In genomic region chr5:100779669-100780375, GRCh38 we compare ENCODE assay signal across 8 cellular contexts.
DNase-seq lines count a peak whose midpoint lies in the region; ATAC-seq and TF ChIP-seq lines count a peak whose summit lies in the region.

No MANE protein-coding gene starts in this region.

- H3K9me2 ChIP-seq in PC-9 (ENCODE audit: insufficient read depth) = no peaks in the 10 kb centered on the region

- peak; percentile 18 for ATAC-seq in GM18861 (IDR thresholded peaks at IDR 0.05; ENCODE audit: unreplicated experiment)
- ATAC-seq in HG02763 (IDR thresholded peaks at IDR 0.05; ENCODE audit: unreplicated experiment) = peak; percentile 19
- peak; percentile 64 to 82 for ATAC-seq in lower lobe of right lung

- no peaks in the 10 kb centered on the region for H4K20me1 ChIP-seq in PC-9 (ENCODE audit: insufficient read depth)

- no peak for TF ChIP-seq CTCF in Peyer's patch (IDR thresholded peaks at IDR 0.05)
- TF ChIP-seq CTCF in lower lobe of right lung (IDR thresholded peaks at IDR 0.05) = no peak
- TF ChIP-seq CTCF in PC-9 (conservative IDR thresholded peaks at IDR 0.05) = no peak

- TF ChIP-seq POLR2A in Peyer's patch (IDR thresholded peaks at IDR 0.05) = no peak

- H3K36me3 ChIP-seq in Peyer's patch (no peaks in the 10 kb centered on the region), lower lobe of right lung (no peaks in the 10 kb centered on the region), PC-9 (ENCODE audit: low read depth) (no peaks in the 10 kb centered on the region)

- H2AFZ ChIP-seq in PC-9 = no peak overlapping the region

- no peak overlapping the region for H3K4me2 ChIP-seq in PC-9

- no peaks in the 10 kb centered on the region for H3K79me2 ChIP-seq in PC-9 (ENCODE audit: low read depth)

- H3K27ac ChIP-seq in Peyer's patch = peak overlapping the region; percentile 3 to 65 (median 26)
- peak overlapping the region; percentile 78 for H3K27ac ChIP-seq in lower lobe of right lung
- no peak overlapping the region for H3K27ac ChIP-seq in PC-9

- peak in 1 of 3 donors; percentile 22 for DNase-seq in Peyer's patch
- DNase-seq in lower lobe of right lung = no peak
- no peak for DNase-seq in NCI-H2107 (lab: John Stamatoyannopoulos, UW)
- no peak for DNase-seq in occipital lobe (lab: John Stamatoyannopoulos, UW)
- no peak for DNase-seq in NCI-H2171 (lab: John Stamatoyannopoulos, UW)
- no peak for DNase-seq in PC-9

- CTCF ChIA-PET in PC-9 (lab: Charles Lee) = no interaction called here

- H3K9me3 ChIP-seq in Peyer's patch = no peaks in the 10 kb centered on the region
- H3K9me3 ChIP-seq in lower lobe of right lung = no peaks in the 10 kb centered on the region
- no peaks in the 10 kb centered on the region; the same call in 1 of the 2 replicates for H3K9me3 ChIP-seq in PC-9 (ENCODE audit: insufficient read depth, low read depth)

- intact Hi-C loops in lower lobe of right lung (cut with DNase I) (no loop called here), PC-9 (cut with micrococcal nuclease; ENCODE audit: unreplicated experiment) (loop anchor here (5.0 kb wide), 1 partner anchor 122 kb away; the partner anchor contains the start of gene ST8SIA4)

- H3K27me3 ChIP-seq in Peyer's patch = no peaks in the 10 kb centered on the region
- no peaks in the 10 kb centered on the region for H3K27me3 ChIP-seq in lower lobe of right lung (ENCODE audit: low read depth)
- H3K27me3 ChIP-seq in PC-9 (ENCODE audit: insufficient read depth, low read depth) = no peaks in the 10 kb centered on the region

- H3F3A ChIP-seq in PC-9 (ENCODE audit: insufficient read depth, low read depth) = no peaks in the 10 kb centered on the region

- BruUV-seq in PC-9 (replicated peaks; lab: Mats Ljungman, UMichigan) = no TSS peak

- H3K4me1 ChIP-seq in Peyer's patch (peaks cover 0 to 7% (median 3%) of the 10 kb centered on the region in 4 donors), lower lobe of right lung (peaks cover 19% of the 10 kb centered on the region), PC-9 (replicated peaks; ENCODE audit: insufficient read depth) (peaks cover 10% of the 10 kb centered on the region)

- H3K4me3 ChIP-seq in Peyer's patch (peak overlapping the region in 1 of 4 donors; percentile 17), lower lobe of right lung (peak overlapping the region; percentile 14), PC-9 (no peak overlapping the region)

- POLR2A ChIA-PET in PC-9 (lab: Charles Lee; ENCODE audit: unreplicated experiment) = no interaction called here

Comparison
In these comparisons a context has a peak if more than half of its experiments do, and no peak if none do; other contexts are left out.
1. ATAC-seq: peak in every context shown above with its lines; median percentile 73 in lower lobe of right lung; 19 in HG02763; 18 in GM18861.